In genomic region chr11:94150056-94150455, GRCh38 we compare ENCODE assay signal across 1 cellular context.
TF ChIP-seq lines count a peak whose summit lies in the region.

No MANE protein-coding gene starts in this region.

TF ChIP-seq in IMR-90, 13 proteins besides CTCF, POLR2A, EP300 and RAD21 (continued from another document):
- TF ChIP-seq ELK1 (IDR thresholded peaks at IDR 0.05; ENCODE audit: borderline replicate concordance, low read depth, low read length) (no peak), MAZ (IDR thresholded peaks at IDR 0.05; ENCODE audit: borderline replicate concordance, low read depth, low read length) (no peak), RCOR1 (IDR thresholded peaks at IDR 0.05; ENCODE audit: insufficient replicate concordance, low read length) (no peak), CEBPB (IDR thresholded peaks at IDR 0.05; ENCODE audit: low read depth, low read length) (no peak)
